Comparison of ENCODE assay signal across 12 cellular contexts in the genomic region with DNA sequence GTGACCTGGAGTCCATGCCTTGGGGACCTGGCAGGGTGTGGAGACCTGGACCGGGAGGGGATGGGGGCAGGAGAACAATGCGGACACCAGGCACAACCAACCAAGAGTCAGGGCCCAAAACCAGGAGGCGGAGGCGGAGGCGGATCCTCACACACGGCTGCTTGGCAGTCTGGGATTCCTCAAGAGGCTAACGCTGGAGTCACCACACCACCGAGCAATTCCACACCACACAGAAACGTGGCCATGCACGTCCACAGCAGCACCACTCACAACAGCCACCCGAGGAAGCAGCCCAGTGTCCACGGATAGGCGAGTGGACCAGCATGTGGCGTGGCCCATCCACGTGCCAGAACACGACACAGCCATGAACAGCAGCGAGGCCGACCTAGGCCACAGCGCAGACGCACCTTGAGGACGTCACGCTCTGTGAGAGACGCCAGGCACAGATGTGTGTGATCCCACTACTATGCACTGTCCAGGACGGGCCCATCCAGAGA. TPM values are rescaled to one million over a fixed set of nuclear protein-coding genes. Genes with fewer than 3 reads are reported as not detected.
DNase-seq lines count a peak whose midpoint lies in the region; ATAC-seq and TF ChIP-seq lines count a peak whose summit lies in the region.
"Had no signal": no experiment of that assay in that cellular context is flagged by ENCODE, and none has a peak within 500 bp of the region (broad histone marks: within the 10 kb centered on the region; RNA-seq: fewer than 3 reads in every experiment).

No MANE protein-coding gene starts in this region.

- in situ Hi-C loops in GM23248 (cut with MboI): no loop called here

- H2AFZ ChIP-seq in GM23248: no peak overlapping the region
- H2AFZ ChIP-seq in hepatocyte: no peak overlapping the region

- intact Hi-C loops in adrenal gland (cut with DNase I): no loop called here
- intact Hi-C loops in spleen (cut with DNase I; ENCODE audit: low total_unique reads): no loop called here

- peaks cover 2% of the 10 kb centered on the region for H3K36me3 Mint-ChIP-seq in activated naive CD8-positive, alpha-beta T cell treated with anti-CD3 and anti-CD28 coated beads, Interleukin-2, amount 50 U/mL, for 24 hours (ENCODE audit: low read depth)

- TF ChIP-seq POLR2A in adrenal gland (IDR thresholded peaks at IDR 0.05): no peak
- TF ChIP-seq POLR2A in spleen (IDR thresholded peaks at IDR 0.05): no peak

- no peaks in the 10 kb centered on the region for H3K4me1 Mint-ChIP-seq in activated naive CD8-positive, alpha-beta T cell treated with anti-CD3 and anti-CD28 coated beads, Interleukin-2, amount 50 U/mL, for 24 hours

- H3K27ac ChIP-seq in GM23248 (peak overlapping the region; percentile 97), adrenal gland (peak overlapping the region; percentile 90 to 99 (median 99)), hepatocyte (peak overlapping the region; percentile 97), spleen (peak overlapping the region; percentile 72 to 95 (median 91))

- H3K27ac Mint-ChIP-seq in activated naive CD8-positive, alpha-beta T cell treated with anti-CD3 and anti-CD28 coated beads, Interleukin-2, amount 50 U/mL, for 24 hours: no peak overlapping the region

- H3K36me3 ChIP-seq in GM23248 (ENCODE audit: low read depth) (no peaks in the 10 kb centered on the region), adrenal gland (replicated peaks in 1 of 2) (peaks cover 0 to 29% of the 10 kb centered on the region in 2 donors), hepatocyte (replicated peaks; ENCODE audit: insufficient read depth, low read depth) (no peaks in the 10 kb centered on the region), spleen (peaks cover 0 to 82% (median 29%) of the 10 kb centered on the region in 6 donors)

- H3K4me1 ChIP-seq in GM23248 (ENCODE audit: insufficient read depth) (peaks cover 33% of the 10 kb centered on the region), adrenal gland (replicated peaks in 1 of 2) (peaks cover 30 to 47% of the 10 kb centered on the region in 2 donors), hepatocyte (ENCODE audit: insufficient read depth) (peaks cover 9% of the 10 kb centered on the region), spleen (peaks cover 14 to 94% (median 65%) of the 10 kb centered on the region in 6 donors)
- H3K4me1 ChIP-seq: HAP-1 had no signal

- no peak overlapping the region for H3K4me3 Mint-ChIP-seq in activated naive CD8-positive, alpha-beta T cell treated with anti-CD3 and anti-CD28 coated beads, Interleukin-2, amount 50 U/mL, for 24 hours
- H3K4me3 Mint-ChIP-seq: CD4-positive, alpha-beta memory T cell had no signal

- DNase-seq in GM23248: peak; percentile 80
- peak; percentile 32 to 72 (median 62) for DNase-seq in adrenal gland
- DNase-seq in hepatocyte (ENCODE audit: low spot score): no peak
- no peak for DNase-seq in spleen
- no peak for DNase-seq in activated CD8-positive, alpha-beta memory T cell treated with anti-CD3 and anti-CD28 coated beads for 24 hours
- DNase-seq in activated naive CD8-positive, alpha-beta T cell treated with anti-CD3 and anti-CD28 coated beads, Interleukin-2, amount 50 U/mL, for 24 hours: no peak
- DNase-seq in T-helper 2 cell: no peak
- no peak for DNase-seq in DMS114 treated with DMSO at 0.1 percent for 48 hours (lab: John Stamatoyannopoulos, UW; ENCODE audit: unreplicated experiment)
- DNase-seq: activated T-cell treated with anti-CD3 and anti-CD28 coated beads, Interleukin-2, amount 50 U/mL, for 1 hour; CD4-positive, alpha-beta memory T cell had no signal

- H3K9ac ChIP-seq in GM23248: peak overlapping the region; percentile 87

- H3K4me3 ChIP-seq in GM23248 (no peak overlapping the region), adrenal gland (no peak overlapping the region), hepatocyte (no peak overlapping the region), spleen (no peak overlapping the region)
- H3K4me3 ChIP-seq: HAP-1, pancreas had no signal

- H3K27me3 Mint-ChIP-seq in activated naive CD8-positive, alpha-beta T cell treated with anti-CD3 and anti-CD28 coated beads, Interleukin-2, amount 50 U/mL, for 24 hours: no peaks in the 10 kb centered on the region
- H3K27me3 Mint-ChIP-seq: CD4-positive, alpha-beta memory T cell had no signal

- ATAC-seq in activated naive CD8-positive, alpha-beta T cell treated with anti-CD3 and anti-CD28 coated beads, Interleukin-2, amount 50 U/mL, for 24 hours: no peak

- no peak for TF ChIP-seq CTCF in adrenal gland (IDR thresholded peaks at IDR 0.05)
- no peak for TF ChIP-seq CTCF in hepatocyte (IDR thresholded peaks at IDR 0.05; ENCODE audit: poor library complexity)
- TF ChIP-seq CTCF in spleen (IDR thresholded peaks at IDR 0.05 in 8 of 11, conservative IDR thresholded peaks at IDR 0.05 in 3 of 11): no peak

- H3K79me2 ChIP-seq in GM23248 (ENCODE audit: insufficient read depth) (peaks cover 87% of the 10 kb centered on the region), hepatocyte (peaks cover 42% of the 10 kb centered on the region)

- H3K4me2 ChIP-seq in GM23248 (ENCODE audit: unreplicated experiment) (peak overlapping the region; percentile 76), hepatocyte (no peak overlapping the region)

- WGBS in GM23248 (ENCODE audit: low coverage in 1 of 2, low lambda C conversion rate in 2 of 2, missing lambda C conversion rate in 2 of 2), 2 experiments: 57 to 59% methylated on average over 23 to 24 of the region's 24 CpGs
- 79 to 90% (median 87%) methylated on average over 13 to 24 of the region's 24 CpGs for WGBS in adrenal gland, 4 donors
- 86% methylated on average over 24 of the region's 24 CpGs for WGBS in hepatocyte (ENCODE audit: low lambda C conversion rate, missing lambda C conversion rate)
- WGBS in spleen, 5 donors: 83 to 95% (median 87%) methylated on average over 8 to 24 of the region's 24 CpGs

- H3K9me2 ChIP-seq in GM23248 (ENCODE audit: insufficient read depth) (no peaks in the 10 kb centered on the region), hepatocyte (replicated peaks; ENCODE audit: insufficient read depth) (no peaks in the 10 kb centered on the region)

- no peaks in the 10 kb centered on the region for H4K20me1 ChIP-seq in GM23248 (ENCODE audit: insufficient read depth)
- peaks cover 15% of the 10 kb centered on the region for H4K20me1 ChIP-seq in hepatocyte (ENCODE audit: insufficient read depth, poor library complexity, severe bottlenecking)

- no peaks in the 10 kb centered on the region for H3K9me3 Mint-ChIP-seq in activated naive CD8-positive, alpha-beta T cell treated with anti-CD3 and anti-CD28 coated beads, Interleukin-2, amount 50 U/mL, for 24 hours
- H3K9me3 Mint-ChIP-seq: CD4-positive, alpha-beta memory T cell had no signal

- H3F3A ChIP-seq in GM23248 (ENCODE audit: insufficient read depth): no peaks in the 10 kb centered on the region

- H3K27me3 ChIP-seq in GM23248 (replicated peaks; ENCODE audit: insufficient read depth) (no peaks in the 10 kb centered on the region), adrenal gland (no peaks in the 10 kb centered on the region), hepatocyte (no peaks in the 10 kb centered on the region), spleen (replicated peaks in 1 of 7) (no peaks in the 10 kb centered on the region)
- H3K27me3 ChIP-seq: pancreas had no signal

- no peaks in the 10 kb centered on the region for H3K9me3 ChIP-seq in GM23248 (ENCODE audit: low read depth)
- H3K9me3 ChIP-seq in adrenal gland (replicated peaks in 1 of 3): no peaks in the 10 kb centered on the region
- H3K9me3 ChIP-seq in hepatocyte (ENCODE audit: low read depth): no peaks in the 10 kb centered on the region
- no peaks in the 10 kb centered on the region for H3K9me3 ChIP-seq in spleen
- H3K9me3 ChIP-seq: HAP-1, pancreas had no signal

RNA-seq across cellular contexts. Expression of a gene that starts 17.7 kb away (rescaled TPM):
- total RNA-seq in GM23248 (2014; rRNA removed; shearing (Covaris generic)): 64.5 and 70.4 TPM in 2 replicates
- polyA plus RNA-seq in GM23248 (2016; fragmentation: Nextera tagmentation; extraction: Ambion mirVana) (7.5 and 11.9 TPM in 2 replicates), adrenal gland (100 to 1,000 TPM in 1 of 3 donors, 10 to 100 TPM in 2; 13.6 to 118 (median 84.2) TPM), hepatocyte (12.7 and 16.2 TPM in 2 replicates), spleen (10 to 100 TPM; 16.2 to 62.0 (median 29.8) TPM)
- total RNA-seq in adrenal gland (100 to 1,000 TPM in 3 of 8 donors, 10 to 100 TPM in 5; 33.0 to 176 (median 77.2) TPM), hepatocyte (15.2 and 15.6 TPM in 2 replicates), spleen (100 to 1,000 TPM in 5 of 7 donors, 10 to 100 TPM in 2; 51.7 to 230 (median 168) TPM)

RNA-seq across cellular contexts. Expression of a gene that starts 49.2 kb away (rescaled TPM):
- total RNA-seq in GM23248 (2014; rRNA removed; shearing (Covaris generic)): 64.1 and 66.5 TPM in 2 replicates
- polyA plus RNA-seq in GM23248 (2016; fragmentation: Nextera tagmentation; extraction: Ambion mirVana): 4.3 and 4.6 TPM in 2 replicates
- total RNA-seq in adrenal gland: 100 to 1,000 TPM in 3 of 8 donors, 10 to 100 TPM in 5; 53.5 to 117 (median 93.7) TPM
- 100 to 1,000 TPM in 1 of 3 donors, 10 to 100 TPM in 2; 37.8 to 148 (median 94.5) TPM for polyA plus RNA-seq in adrenal gland
- total RNA-seq in hepatocyte: 48.9 and 53.3 TPM in 2 replicates
- 73.8 and 76.6 TPM in 2 replicates for polyA plus RNA-seq in hepatocyte
- 10 to 100 TPM; 52.1 to 85.0 (median 75.3) TPM for total RNA-seq in spleen
- polyA plus RNA-seq in spleen: 100 to 1,000 TPM in 1 of 3 donors, 10 to 100 TPM in 2; 44.0 to 107 (median 46.7) TPM

RNA-seq across cellular contexts. Expression of a gene that starts 52.6 kb away (rescaled TPM):
- 298 and 323 TPM in 2 replicates for total RNA-seq in GM23248 (2014; rRNA removed; shearing (Covaris generic))
- polyA plus RNA-seq in GM23248 (2016; fragmentation: Nextera tagmentation; extraction: Ambion mirVana) (601 and 607 TPM in 2 replicates), adrenal gland (1,000 to 10,000 TPM in 2 of 3 donors, 100 to 1,000 TPM in 1; 420 to 1,267 (median 1,035) TPM), hepatocyte (729 and 735 TPM in 2 replicates), spleen (100 to 1,000 TPM; 480 to 562 (median 522) TPM)
- total RNA-seq in adrenal gland (1,000 to 10,000 TPM in 1 of 8 donors, 100 to 1,000 TPM in 7; 385 to 1,424 (median 704) TPM), hepatocyte (524 and 539 TPM in 2 replicates), spleen (100 to 1,000 TPM; 138 to 275 (median 216) TPM)

Comparison
In these comparisons a context has a peak if more than half of its experiments do, and no peak if none do; other contexts are left out.
1. DNase-seq: peak in GM23248 (single experiment) and adrenal gland (7 of 7); none in hepatocyte (single experiment), spleen (single experiment), activated CD8-positive, alpha-beta memory T cell treated with anti-CD3 and anti-CD28 coated beads for 24 hours (single experiment), activated naive CD8-positive, alpha-beta T cell treated with anti-CD3 and anti-CD28 coated beads, Interleukin-2, amount 50 U/mL, for 24 hours (single experiment), T-helper 2 cell (0 of 5) and DMS114 treated with DMSO at 0.1 percent for 48 hours (single experiment).
2. Peak in every context shown above with its lines, with median percentiles within 50 percentile points of each other: H3K27ac ChIP-seq.